1 cellular context compared by ENCODE assay signal in the genomic region with DNA sequence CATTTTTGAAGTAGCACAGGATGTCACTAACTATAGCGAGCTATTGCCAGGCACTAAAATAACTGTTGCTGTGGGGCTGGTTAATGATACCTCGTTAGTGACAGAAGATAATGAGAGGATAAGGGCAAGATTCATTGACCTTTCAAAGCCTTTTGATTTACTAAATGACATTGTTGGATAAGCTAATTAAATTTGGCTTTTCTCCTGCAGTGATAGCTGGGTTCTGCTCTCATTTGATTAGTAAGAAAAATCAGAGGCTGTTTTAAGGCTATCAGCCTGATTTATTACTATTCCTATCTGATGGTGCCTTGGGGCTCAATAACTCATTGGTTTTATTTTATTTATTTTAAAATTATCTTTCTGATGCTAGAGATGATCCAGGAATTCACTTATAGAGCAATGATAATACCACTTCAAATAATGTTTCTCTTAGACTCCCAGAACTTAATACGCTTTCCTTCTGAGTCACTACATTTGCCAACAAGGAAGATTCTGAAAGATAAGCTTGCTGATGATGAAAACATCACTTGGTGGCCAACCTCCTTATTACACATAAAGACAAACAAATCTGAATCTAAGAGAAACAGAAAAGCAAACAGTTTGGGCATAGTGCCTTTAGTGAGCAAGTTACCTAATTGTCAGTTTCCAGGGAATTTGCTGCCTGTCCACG.
A peak's percentile ranks its signal among the peaks of the same experiment; 100 is the strongest.
TF ChIP-seq lines count a peak whose summit lies in the region.

No MANE protein-coding gene starts in this region.

TF ChIP-seq in SK-N-SH, 30 proteins besides CTCF, POLR2A, EP300 and RAD21 (continued from another document):
- TF ChIP-seq, protein P1, sequence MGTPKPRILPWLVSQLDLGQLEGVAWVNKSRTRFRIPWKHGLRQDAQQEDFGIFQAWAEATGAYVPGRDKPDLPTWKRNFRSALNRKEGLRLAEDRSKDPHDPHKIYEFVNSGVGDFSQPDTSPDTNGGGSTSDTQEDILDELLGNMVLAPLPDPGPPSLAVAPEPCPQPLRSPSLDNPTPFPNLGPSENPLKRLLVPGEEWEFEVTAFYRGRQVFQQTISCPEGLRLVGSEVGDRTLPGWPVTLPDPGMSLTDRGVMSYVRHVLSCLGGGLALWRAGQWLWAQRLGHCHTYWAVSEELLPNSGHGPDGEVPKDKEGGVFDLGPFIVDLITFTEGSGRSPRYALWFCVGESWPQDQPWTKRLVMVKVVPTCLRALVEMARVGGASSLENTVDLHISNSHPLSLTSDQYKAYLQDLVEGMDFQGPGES (IDR thresholded peaks at IDR 0.05; ENCODE audit: low read depth, low read length): no peak
- TF ChIP-seq YY1 (IDR thresholded peaks at IDR 0.05; ENCODE audit: low read depth) (no peak), GATA2 (CRISPR knock-in tag; IDR thresholded peaks at IDR 0.05) (peak; percentile 97)
- TF ChIP-seq, protein P2, sequence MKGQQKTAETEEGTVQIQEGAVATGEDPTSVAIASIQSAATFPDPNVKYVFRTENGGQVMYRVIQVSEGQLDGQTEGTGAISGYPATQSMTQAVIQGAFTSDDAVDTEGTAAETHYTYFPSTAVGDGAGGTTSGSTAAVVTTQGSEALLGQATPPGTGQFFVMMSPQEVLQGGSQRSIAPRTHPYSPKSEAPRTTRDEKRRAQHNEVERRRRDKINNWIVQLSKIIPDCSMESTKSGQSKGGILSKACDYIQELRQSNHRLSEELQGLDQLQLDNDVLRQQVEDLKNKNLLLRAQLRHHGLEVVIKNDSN (IDR thresholded peaks at IDR 0.05; ENCODE audit: borderline replicate concordance, low read depth): no peak
